ENCODE assay signal across 12 cellular contexts in the genomic region with DNA sequence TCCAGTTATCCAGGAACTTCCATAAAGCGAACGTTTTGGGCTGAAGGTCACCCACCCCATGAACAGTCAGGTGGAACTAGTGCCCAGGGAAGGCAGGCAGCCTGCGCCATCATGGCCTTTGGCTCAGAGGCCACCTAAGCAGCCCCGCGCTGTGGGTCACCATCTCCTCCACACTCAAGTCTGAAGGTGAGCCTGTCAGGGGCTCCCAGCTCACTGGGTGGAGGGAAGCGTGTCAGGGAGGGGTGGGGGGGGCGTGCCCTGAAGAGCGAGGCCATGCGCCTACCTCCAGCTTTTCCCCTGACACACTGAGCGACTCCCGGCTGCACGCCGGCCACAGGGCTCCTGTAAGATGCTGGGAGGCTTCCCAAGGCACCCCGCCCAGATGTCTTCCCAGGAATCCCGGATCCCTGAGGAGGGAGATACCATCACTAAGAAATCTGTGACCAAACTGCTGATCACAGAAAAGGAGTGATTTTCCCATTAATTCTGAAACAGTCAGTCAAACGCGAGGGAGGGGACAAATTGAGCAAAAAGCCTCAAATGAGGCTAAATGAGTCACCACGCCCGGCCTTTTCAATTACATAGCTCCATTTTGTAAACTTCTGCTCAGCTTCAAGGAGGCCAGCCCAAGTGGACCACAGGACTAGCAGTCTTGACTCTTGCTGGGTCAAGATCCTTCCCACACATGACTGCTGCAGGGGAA. TPM values are rescaled to one million over a fixed set of nuclear protein-coding genes. Genes with fewer than 3 reads are reported as not detected.
A peak's percentile ranks its signal among the peaks of the same experiment; 100 is the strongest.
DNase-seq lines count a peak whose midpoint lies in the region; ATAC-seq, FAIRE-seq and TF ChIP-seq lines count a peak whose summit lies in the region.
"Had no signal": no experiment of that assay in that cellular context is flagged by ENCODE, and none has a peak within 500 bp of the region (broad histone marks: within the 10 kb centered on the region; RNA-seq: fewer than 3 reads in every experiment).

No MANE protein-coding gene starts in this region.

- H2AFZ ChIP-seq in SK-N-SH (ENCODE audit: low read depth): no peak overlapping the region
- H2AFZ ChIP-seq in GM12878 (ENCODE audit: control insufficient read depth, low read depth, low read length): no peak overlapping the region

- H3F3A ChIP-seq in SK-N-SH (replicated peaks; ENCODE audit: insufficient read depth): peaks cover 2% of the 10 kb centered on the region

- no peaks in the 10 kb centered on the region for H3K9me2 ChIP-seq in SK-N-SH

- TF ChIP-seq CTCF in SK-N-SH (IDR thresholded peaks at IDR 0.05): no peak
- TF ChIP-seq CTCF in NB4 (IDR thresholded peaks at IDR 0.05; ENCODE audit: low read depth, low read length): no peak
- no peak for TF ChIP-seq CTCF in GM12878 (IDR thresholded peaks at IDR 0.05 in 2 of 3, conservative IDR thresholded peaks at IDR 0.05 in 1 of 3; ENCODE audit: control insufficient read depth in 2 of 3, extremely low read depth in 1 of 3, insufficient read depth in 1 of 3, low read depth in 3 of 3, low read length in 3 of 3)

- H3K4me2 ChIP-seq in SK-N-SH (no peak overlapping the region), GM12878 (ENCODE audit: control insufficient read depth, insufficient read depth) (peak overlapping the region; percentile 75)

- in situ Hi-C loops in GM12878 (cut with MboI): no loop called here

- SMC1A ChIA-PET in GM12878 (lab: Charles Lee; ENCODE audit: uncharacterized antibody, unreplicated experiment): interaction anchor here (0.8 to 13.5 kb wide), 11 partner anchors 15 to 111 kb away, joined by 3 to 243 read pairs (median 5); partner anchors contain the start of gene SLC25A19

- H3K9me3 ChIP-seq in SK-N-SH (no peaks in the 10 kb centered on the region), GM12878 (replicated peaks; ENCODE audit: control insufficient read depth, insufficient read depth, low read length) (no peaks in the 10 kb centered on the region)
- H3K9me3 ChIP-seq in CD4-positive, alpha-beta memory T cell (ENCODE audit: control insufficient read depth in 1 of 2, low read length in 2 of 2): no peaks in the 10 kb centered on the region

- H3K4me1 Mint-ChIP-seq in CD4-positive, alpha-beta memory T cell: peaks cover 0 to 2% (median under 1%) of the 10 kb centered on the region in 4 donors

- ATAC-seq in SK-N-SH treated with all-trans-retinoic acid at 6 μM for 48 hours (no peak; the same call in 2 of the 3 replicates), GM12878 (peak; percentile 66)
- ATAC-seq: effector memory CD8-positive, alpha-beta T cell had no signal

- H3K36me3 Mint-ChIP-seq in CD4-positive, alpha-beta memory T cell: peaks cover 22 to 24% of the 10 kb centered on the region in 2 donors

- H4K20me1 ChIP-seq in SK-N-SH (ENCODE audit: insufficient read depth): no peaks in the 10 kb centered on the region
- no peaks in the 10 kb centered on the region for H4K20me1 ChIP-seq in GM12878 (ENCODE audit: control insufficient read depth, insufficient read depth)

- intact Hi-C loops in GM12878 (cut with micrococcal nuclease; ENCODE audit: unreplicated experiment): loop anchor here (1.0 kb wide), 1 partner anchor 20 kb away; no protein-coding TSS in a partner anchor
- intact Hi-C loops in CD4-positive, alpha-beta memory T cell (cut with micrococcal nuclease): no loop called here

- H3K27ac Mint-ChIP-seq in CD4-positive, alpha-beta memory T cell: peak overlapping the region in 2 of 7 donors; percentile 38 to 83

- no peaks in the 10 kb centered on the region for H3K9me3 Mint-ChIP-seq in CD4-positive, alpha-beta memory T cell
- H3K9me3 Mint-ChIP-seq: effector memory CD8-positive, alpha-beta T cell had no signal

- TF ChIP-seq RAD21 in SK-N-SH (IDR thresholded peaks at IDR 0.05; ENCODE audit: low read length) (no peak), GM12878 (IDR thresholded peaks at IDR 0.05; ENCODE audit: insufficient read depth, low read depth, low read length) (no peak)

- H3K4me3 Mint-ChIP-seq in CD4-positive, alpha-beta memory T cell: no peak overlapping the region
- H3K4me3 Mint-ChIP-seq: effector memory CD8-positive, alpha-beta T cell had no signal

- H3K4me1 ChIP-seq in SK-N-SH (ENCODE audit: control insufficient read depth in 1 of 2, insufficient read depth in 2 of 2, low read depth in 1 of 2, low read length in 1 of 2) (no peaks in the 10 kb centered on the region), GM12878 (ENCODE audit: control insufficient read depth, insufficient read depth, low read length) (peaks cover 84% of the 10 kb centered on the region)
- no peaks in the 10 kb centered on the region for H3K4me1 ChIP-seq in CD4-positive, alpha-beta memory T cell (ENCODE audit: insufficient read depth, low read length)

- no TSS peak for BruUV-seq in GM12878 (replicated peaks; lab: Mats Ljungman, UMichigan)

- peaks cover 15 to 24% of the 10 kb centered on the region in 2 experiments for H3K36me3 ChIP-seq in SK-N-SH (replicated peaks in 1 of 2; ENCODE audit: control insufficient read depth in 1 of 2, insufficient read depth in 2 of 2, low read length in 1 of 2)
- peaks cover 12% of the 10 kb centered on the region in 2 experiments for H3K36me3 ChIP-seq in GM12878 (ENCODE audit: control insufficient read depth in 2 of 2, insufficient read depth in 2 of 2, low read length in 1 of 2)
- H3K36me3 ChIP-seq in CD4-positive, alpha-beta memory T cell (ENCODE audit: insufficient read depth, low read length): peaks cover 24% of the 10 kb centered on the region

- RAD21 ChIA-PET in GM12878 (lab: Charles Lee; ENCODE audit: unreplicated experiment): interaction anchor here (0.6 to 16.3 kb wide), 12 partner anchors 21 to 248 kb away, joined by 3 to 364 read pairs (median 6); partner anchors contain the start of genes GRB2, MIF4GD and SLC25A19

- H3K27me3 ChIP-seq in SK-N-SH (ENCODE audit: insufficient read depth) (no peaks in the 10 kb centered on the region), GM12878 (replicated peaks in 1 of 2; ENCODE audit: control insufficient read depth in 2 of 2, insufficient read depth in 2 of 2, low read length in 1 of 2) (no peaks in the 10 kb centered on the region)
- H3K27me3 ChIP-seq in CD4-positive, alpha-beta memory T cell (ENCODE audit: insufficient read depth, low read length): no peaks in the 10 kb centered on the region

- DNase-seq in SK-N-SH (no peak), NB4 (ENCODE audit: low read depth) (peak; percentile 83), GM12878 (ENCODE audit: low read depth, low spot score) (no peak), DMS 273 treated with DMSO at 0.1 percent for 48 hours (lab: John Stamatoyannopoulos, UW) (no peak), dedifferentiated amniotic fluid mesenchymal stem cell (ENCODE audit: extremely low spot score) (no peak)
- DNase-seq in stimulated activated CD8-positive, alpha-beta memory T cell treated with anti-CD3 and anti-CD28 coated beads, Interleukin-4, amount 100 ng/mL, for 48 hours: peak; percentile 42
- no peak for DNase-seq in CD4-positive, alpha-beta memory T cell
- DNase-seq: effector memory CD8-positive, alpha-beta T cell; NCI-H1048; Right ventricle myocardium superior had no signal

- H3K27ac ChIP-seq in SK-N-SH (ENCODE audit: low read depth in 2 of 2, low read length in 1 of 2) (no peak overlapping the region), GM12878 (ENCODE audit: control insufficient read depth, insufficient read depth) (peak overlapping the region; percentile 89)
- no peak overlapping the region for H3K27ac ChIP-seq in CD4-positive, alpha-beta memory T cell (ENCODE audit: low read depth, low read length)

- FAIRE-seq in GM12878 (lab: Jason Lieb, UNC): peak; percentile 13
- FAIRE-seq: A204.1 had no signal

- H3K4me3 ChIP-seq in SK-N-SH (ENCODE audit: low read depth in 2 of 2, low read length in 1 of 2) (no peak overlapping the region), NB4 (ENCODE audit: low read depth, low read length) (no peak overlapping the region), GM12878 (0 out of 2 replicates have a peak overlapping the region, but pooled peaks have one; percentile 30)
- no peak overlapping the region for H3K4me3 ChIP-seq in CD4-positive, alpha-beta memory T cell (ENCODE audit: low read length in 2 of 2)

- CTCF ChIA-PET in SK-N-SH (lab: Yijun Ruan, JAX): interaction anchor here (1.2 to 2.4 kb wide), 5 partner anchors 26 to 111 kb away, joined by 3 to 15 read pairs (median 7); partner anchors contain the start of gene SLC25A19
- CTCF ChIA-PET in GM12878 (lab: Yijun Ruan, JAX): interaction anchor here (0.6 to 13.8 kb wide), 11 partner anchors 9 to 213 kb away, joined by 3 to 182 read pairs (median 6); partner anchors contain the start of gene SLC25A19
- CTCF ChIA-PET in CD4-positive, alpha-beta memory T cell (lab: Charles Lee; ENCODE audit: partially characterized antibody): interaction anchor here (1.1 to 1.6 kb wide), 7 partner anchors 14 to 112 kb away, joined by 3 to 8 read pairs (median 4); partner anchors contain the start of genes GRB2, MIF4GD and SLC25A19

- TF ChIP-seq EP300 in SK-N-SH (IDR thresholded peaks at IDR 0.05; ENCODE audit: borderline replicate concordance in 1 of 2, low read depth in 1 of 2, low read length in 1 of 2) (no peak), GM12878 (IDR thresholded peaks at IDR 0.05; ENCODE audit: borderline replicate concordance in 1 of 2, control insufficient read depth in 1 of 2, low read depth in 2 of 2, low read length in 2 of 2) (no peak)

- H3K9ac ChIP-seq in SK-N-SH (no peak overlapping the region), GM12878 (ENCODE audit: control insufficient read depth, insufficient read depth, low read length) (peak overlapping the region; percentile 45)

- POLR2A ChIA-PET in SK-N-SH (lab: Yijun Ruan, JAX) (no interaction called here), GM12878 (lab: Charles Lee) (interaction anchor here (0.6 to 13.4 kb wide), 16 partner anchors 10 to 94 kb away, joined by 3 to 255 read pairs (median 4); partner anchors contain the start of genes GRB2 and SLC25A19)
- POLR2A ChIA-PET in CD4-positive, alpha-beta memory T cell (lab: Charles Lee; ENCODE audit: partially characterized antibody): interaction anchor here (0.7 kb wide), 1 partner anchor 339 kb away, joined by 3 read pairs; no protein-coding TSS in a partner anchor

- 89% methylated on average over 19 of the region's 19 CpGs for WGBS in SK-N-SH (ENCODE audit: low lambda C conversion rate)
- WGBS in GM12878 (ENCODE audit: insufficient coverage, insufficient replicate concordance, low lambda C conversion rate, missing lambda C conversion rate): 23% methylated on average over 19 of the region's 19 CpGs

- no peaks in the 10 kb centered on the region for H3K27me3 Mint-ChIP-seq in CD4-positive, alpha-beta memory T cell
- H3K27me3 Mint-ChIP-seq: effector memory CD8-positive, alpha-beta T cell had no signal

- TF ChIP-seq POLR2A in NB4 (IDR thresholded peaks at IDR 0.05; ENCODE audit: extremely low read depth, insufficient read length): no peak
- peak; percentile 52 for TF ChIP-seq POLR2A in GM12878 (IDR thresholded peaks at IDR 0.05; ENCODE audit: low read depth, low read length)

- no peaks in the 10 kb centered on the region for H3K79me2 ChIP-seq in SK-N-SH (ENCODE audit: insufficient read depth)
- peaks cover 25% of the 10 kb centered on the region for H3K79me2 ChIP-seq in GM12878 (ENCODE audit: control insufficient read depth, insufficient read depth, low read length)

RNA-seq across cellular contexts. Expression of gene SLC25A19, which starts 26.5 kb away (rescaled TPM):
- polyA plus RNA-seq in SK-N-SH (2012; rRNA removed) (11.7 and 13.2 TPM in 2 replicates), GM12878 (2011; rRNA removed) (28.3 and 39.2 TPM in 2 replicates), GM12878 (2014; fragmentation: Illumina TruSeq; extraction: Trizol) (24.1 and 45.5 TPM in 2 replicates), GM12878 (2014; fragmentation: Nextera tagmentation; extraction: Ambion mirVana) (10 to 100 TPM; 32.9 to 43.1 TPM), GM12878 (2014; rRNA removed) (68.5 and 69.4 TPM in 2 replicates), GM12878 (2016; fragmentation: Nextera tagmentation; extraction: Ambion mirVana) (10 to 100 TPM; 77.0 to 91.6 TPM)
- 7.0 and 10.2 TPM in 2 replicates for polyA plus RNA-seq in SK-N-SH (2012; cell fraction: cytosol; rRNA removed)
- polyA plus RNA-seq in SK-N-SH (2012; cell fraction: nucleus; rRNA removed): 14.6 and 19.1 TPM in 2 replicates
- 89.0 and 97.1 TPM in 2 replicates for total RNA-seq in GM12878 (2013; cell fraction: nucleolus; rRNA removed)
- total RNA-seq in GM12878 (2014; rRNA removed) (55.6 and 58.3 TPM in 2 replicates), GM12878 (2014; rRNA removed; fragmentation: Illumina TruSeq; extraction: Trizol) (39.7 and 49.1 TPM in 2 replicates), GM12878 (2021) (59.6 and 60.6 TPM in 2 replicates)
- polyA plus RNA-seq in GM12878 (2011; ENCODE audit: low read depth): 19.4 TPM
- 62.0 and 77.9 TPM in 2 replicates for polyA plus RNA-seq in GM12878 (2011; cell fraction: cytosol; rRNA removed)
- 63.2 and 65.7 TPM in 2 replicates for polyA plus RNA-seq in GM12878 (2011; cell fraction: nucleus; rRNA removed)
- 31.7 and 40.1 TPM in 2 replicates for polyA plus RNA-seq in GM12878 (2012)
- 27.9 and 43.7 TPM in 2 replicates for polyA minus RNA-seq in GM12878 (2011; rRNA and poly(A)+ RNA removed)
- polyA minus RNA-seq in GM12878 (2011; cell fraction: cytosol; rRNA and poly(A)+ RNA removed): 16.3 and 17.8 TPM in 2 replicates
- polyA minus RNA-seq in GM12878 (2011; cell fraction: nucleus; rRNA and poly(A)+ RNA removed): 19.6 and 37.5 TPM in 2 replicates
- total RNA-seq in CD4-positive, alpha-beta memory T cell: 10 to 100 TPM; 19.8 to 21.8 TPM
- polyA plus RNA-seq in CD4-positive, alpha-beta memory T cell: 10 to 100 TPM; 13.2 to 15.4 TPM

RNA-seq across cellular contexts. Expression of gene MIF4GD, which starts 44.7 kb away (rescaled TPM):
- polyA plus RNA-seq in SK-N-SH (2012; rRNA removed): 65.4 and 70.0 TPM in 2 replicates
- polyA plus RNA-seq in SK-N-SH (2012; cell fraction: cytosol; rRNA removed): 43.0 and 58.4 TPM in 2 replicates
- 41.0 and 49.6 TPM in 2 replicates for polyA plus RNA-seq in SK-N-SH (2012; cell fraction: nucleus; rRNA removed)
- total RNA-seq in GM12878 (2013; cell fraction: nucleolus; rRNA removed): 10.9 and 13.8 TPM in 2 replicates
- total RNA-seq in GM12878 (2014; rRNA removed): 43.9 and 44.3 TPM in 2 replicates
- total RNA-seq in GM12878 (2014; rRNA removed; fragmentation: Illumina TruSeq; extraction: Trizol): 22.8 and 23.4 TPM in 2 replicates
- 40.0 and 45.6 TPM in 2 replicates for total RNA-seq in GM12878 (2021)
- polyA plus RNA-seq in GM12878 (2011; ENCODE audit: low read depth): 30.0 TPM
- polyA plus RNA-seq in GM12878 (2011; rRNA removed): 49.8 and 66.1 TPM in 2 replicates
- 94.7 and 108 TPM in 2 replicates for polyA plus RNA-seq in GM12878 (2011; cell fraction: cytosol; rRNA removed)
- 65.0 and 80.8 TPM in 2 replicates for polyA plus RNA-seq in GM12878 (2011; cell fraction: nucleus; rRNA removed)
- polyA plus RNA-seq in GM12878 (2012): 33.3 and 39.1 TPM in 2 replicates
- polyA plus RNA-seq in GM12878 (2014; fragmentation: Illumina TruSeq; extraction: Trizol): 20.4 and 42.0 TPM in 2 replicates
- polyA plus RNA-seq in GM12878 (2014; fragmentation: Nextera tagmentation; extraction: Ambion mirVana): 10 to 100 TPM; 94.7 to 96.2 TPM
- 49.6 and 57.0 TPM in 2 replicates for polyA plus RNA-seq in GM12878 (2014; rRNA removed)
- 10 to 100 TPM; 63.3 to 69.4 TPM for polyA plus RNA-seq in GM12878 (2016; fragmentation: Nextera tagmentation; extraction: Ambion mirVana)
- 47.0 and 62.1 TPM in 2 replicates for polyA minus RNA-seq in GM12878 (2011; rRNA and poly(A)+ RNA removed)
- 17.5 and 19.3 TPM in 2 replicates for polyA minus RNA-seq in GM12878 (2011; cell fraction: cytosol; rRNA and poly(A)+ RNA removed)
- 10.2 and 17.5 TPM in 2 replicates for polyA minus RNA-seq in GM12878 (2011; cell fraction: nucleus; rRNA and poly(A)+ RNA removed)
- 10 to 100 TPM; 35.8 to 40.2 TPM for total RNA-seq in CD4-positive, alpha-beta memory T cell
- 10 to 100 TPM; 81.7 to 94.3 TPM for polyA plus RNA-seq in CD4-positive, alpha-beta memory T cell

RNA-seq across cellular contexts. Expression of gene MRPS7, which starts 54.0 kb away (rescaled TPM):
- 82.8 and 90.4 TPM in 2 replicates for polyA plus RNA-seq in SK-N-SH (2012; rRNA removed)
- polyA plus RNA-seq in SK-N-SH (2012; cell fraction: cytosol; rRNA removed): 77.5 and 82.2 TPM in 2 replicates
- polyA plus RNA-seq in SK-N-SH (2012; cell fraction: nucleus; rRNA removed): 74.4 and 85.5 TPM in 2 replicates
- total RNA-seq in GM12878 (2013; cell fraction: nucleolus; rRNA removed): 40.8 and 41.5 TPM in 2 replicates
- 105 and 117 TPM in 2 replicates for total RNA-seq in GM12878 (2014; rRNA removed)
- 89.6 and 101 TPM in 2 replicates for total RNA-seq in GM12878 (2014; rRNA removed; fragmentation: Illumina TruSeq; extraction: Trizol)
- total RNA-seq in GM12878 (2021): 88.4 and 89.2 TPM in 2 replicates
- 40.9 TPM for polyA plus RNA-seq in GM12878 (2011; ENCODE audit: low read depth)
- polyA plus RNA-seq in GM12878 (2011; rRNA removed): 73.6 and 89.7 TPM in 2 replicates
- polyA plus RNA-seq in GM12878 (2011; cell fraction: cytosol; rRNA removed): 90.3 and 94.2 TPM in 2 replicates
- polyA plus RNA-seq in GM12878 (2011; cell fraction: nucleus; rRNA removed): 68.9 and 73.0 TPM in 2 replicates
- polyA plus RNA-seq in GM12878 (2012): 50.5 and 55.2 TPM in 2 replicates
- 71.2 and 101 TPM in 2 replicates for polyA plus RNA-seq in GM12878 (2014; fragmentation: Illumina TruSeq; extraction: Trizol)
- polyA plus RNA-seq in GM12878 (2014; fragmentation: Nextera tagmentation; extraction: Ambion mirVana): 100 to 1,000 TPM; 161 to 209 TPM
- polyA plus RNA-seq in GM12878 (2014; rRNA removed): 93.2 and 108 TPM in 2 replicates
- 100 to 1,000 TPM; 207 to 217 TPM for polyA plus RNA-seq in GM12878 (2016; fragmentation: Nextera tagmentation; extraction: Ambion mirVana)
- 44.1 and 47.2 TPM in 2 replicates for polyA minus RNA-seq in GM12878 (2011; rRNA and poly(A)+ RNA removed)
- polyA minus RNA-seq in GM12878 (2011; cell fraction: cytosol; rRNA and poly(A)+ RNA removed): 16.8 and 20.8 TPM in 2 replicates
- polyA minus RNA-seq in GM12878 (2011; cell fraction: nucleus; rRNA and poly(A)+ RNA removed): 26.8 and 39.8 TPM in 2 replicates
- total RNA-seq in CD4-positive, alpha-beta memory T cell: 10 to 100 TPM; 34.1 to 36.3 TPM
- polyA plus RNA-seq in CD4-positive, alpha-beta memory T cell: 100 to 1,000 TPM; 107 to 150 TPM

RNA-seq across cellular contexts. Expression of gene GGA3, which starts 54.3 kb away (rescaled TPM):
- polyA plus RNA-seq in SK-N-SH (2012; rRNA removed): 42.5 and 43.7 TPM in 2 replicates
- 13.3 and 21.1 TPM in 2 replicates for polyA plus RNA-seq in SK-N-SH (2012; cell fraction: cytosol; rRNA removed)
- polyA plus RNA-seq in SK-N-SH (2012; cell fraction: nucleus; rRNA removed): 183 and 203 TPM in 2 replicates
- total RNA-seq in GM12878 (2013; cell fraction: nucleolus; rRNA removed): 70.6 and 92.6 TPM in 2 replicates
- 19.6 and 20.7 TPM in 2 replicates for total RNA-seq in GM12878 (2014; rRNA removed)
- 13.5 and 14.3 TPM in 2 replicates for total RNA-seq in GM12878 (2014; rRNA removed; fragmentation: Illumina TruSeq; extraction: Trizol)
- 52.1 and 57.5 TPM in 2 replicates for total RNA-seq in GM12878 (2021)
- polyA plus RNA-seq in GM12878 (2011; ENCODE audit: low read depth): 34.9 TPM
- polyA plus RNA-seq in GM12878 (2011; rRNA removed): 26.2 and 34.9 TPM in 2 replicates
- 25.9 and 26.0 TPM in 2 replicates for polyA plus RNA-seq in GM12878 (2011; cell fraction: cytosol; rRNA removed)
- 244 and 300 TPM in 2 replicates for polyA plus RNA-seq in GM12878 (2011; cell fraction: nucleus; rRNA removed)
- polyA plus RNA-seq in GM12878 (2012): 51.0 and 62.2 TPM in 2 replicates
- polyA plus RNA-seq in GM12878 (2014; fragmentation: Illumina TruSeq; extraction: Trizol): 31.7 and 41.3 TPM in 2 replicates
- polyA plus RNA-seq in GM12878 (2014; fragmentation: Nextera tagmentation; extraction: Ambion mirVana): 1 to 10 TPM; 7.0 to 8.1 TPM
- polyA plus RNA-seq in GM12878 (2014; rRNA removed): 36.4 and 40.2 TPM in 2 replicates
- polyA plus RNA-seq in GM12878 (2016; fragmentation: Nextera tagmentation; extraction: Ambion mirVana): 10 to 100 TPM; 33.0 to 36.3 TPM
- polyA minus RNA-seq in GM12878 (2011; rRNA and poly(A)+ RNA removed): 50.4 and 73.4 TPM in 2 replicates
- 9.0 and 14.0 TPM in 2 replicates for polyA minus RNA-seq in GM12878 (2011; cell fraction: cytosol; rRNA and poly(A)+ RNA removed)
- polyA minus RNA-seq in GM12878 (2011; cell fraction: nucleus; rRNA and poly(A)+ RNA removed): 39.3 and 49.0 TPM in 2 replicates
- 100 to 1,000 TPM; 121 to 122 TPM for total RNA-seq in CD4-positive, alpha-beta memory T cell
- polyA plus RNA-seq in CD4-positive, alpha-beta memory T cell: 10 to 100 TPM in 1 of 2 donors, 1 to 10 TPM in 1; 7.7 to 25.8 TPM

Comparison
In these comparisons a context has a peak if more than half of its experiments do, and no peak if none do; other contexts are left out.
1. DNase-seq: peak in NB4 (single experiment) and stimulated activated CD8-positive, alpha-beta memory T cell treated with anti-CD3 and anti-CD28 coated beads, Interleukin-4, amount 100 ng/mL, for 48 hours (single experiment); none in SK-N-SH (single experiment), GM12878 (single experiment), DMS 273 treated with DMSO at 0.1 percent for 48 hours (single experiment), CD4-positive, alpha-beta memory T cell (0 of 5) and dedifferentiated amniotic fluid mesenchymal stem cell (single experiment).
2. Of the 26 proteins assayed by ChIP-seq in both GM12878 and SK-N-SH: peak only in GM12878: JUND, MEF2A, NFIC, PBX3 and YY1; only in SK-N-SH: POLR2AphosphoS5; in both: none; in neither: 20.